In the genomic region with DNA sequence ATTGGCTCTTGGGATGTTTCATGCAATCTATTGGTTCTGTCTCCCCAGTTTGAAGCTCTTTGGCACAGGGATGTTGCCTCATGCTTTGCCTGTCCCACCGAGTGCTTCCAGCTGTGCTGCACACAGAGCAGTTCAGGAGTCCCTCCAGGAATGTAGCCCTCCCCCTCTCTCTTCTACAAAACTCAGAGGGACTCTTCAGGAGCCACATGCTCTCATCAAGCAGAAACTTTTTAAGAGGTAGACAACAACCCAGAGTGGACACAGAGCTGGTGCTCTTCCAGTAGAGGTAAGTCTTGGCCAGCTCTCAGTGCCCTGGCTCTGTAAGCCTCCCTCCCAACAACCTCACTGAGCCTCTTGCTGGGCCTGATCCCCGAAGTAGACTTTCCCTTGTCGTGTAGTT, we compare ENCODE assay signal across 15 cellular contexts. TPM values are rescaled to one million over a fixed set of nuclear protein-coding genes. Genes with fewer than 3 reads are reported as not detected.
A peak's percentile ranks its signal among the peaks of the same experiment; 100 is the strongest.
DNase-seq lines count a peak whose midpoint lies in the region; ATAC-seq and TF ChIP-seq lines count a peak whose summit lies in the region.
"Had no signal": no experiment of that assay in that cellular context is flagged by ENCODE, and none has a peak within 500 bp of the region (broad histone marks: within the 10 kb centered on the region; RNA-seq: fewer than 3 reads in every experiment).

No MANE protein-coding gene starts in this region.

- no peak overlapping the region for H3K4me3 ChIP-seq in cardiac fibroblast (replicated peaks in 1 of 2; ENCODE audit: low read depth in 2 of 2, low read length in 2 of 2)
- no peak overlapping the region for H3K4me3 ChIP-seq in prostate gland
- H3K4me3 ChIP-seq: BLaER1 treated with 17β-estradiol and CSF1 and Interleukin-3, amounts not matched to agents 10 nM and 100 nM; spleen had no signal

- TF ChIP-seq POLR2A in prostate gland (IDR thresholded peaks at IDR 0.05), result no peak

- CTCF ChIA-PET in activated CD4-positive, alpha-beta memory T cell treated with anti-CD3 and anti-CD28 coated beads for 36 hours (lab: Charles Lee), result interaction anchor here (1.2 to 4.6 kb wide), 4 partner anchors 13 to 45 kb away, joined by 3 to 31 read pairs (median 5); no protein-coding TSS in a partner anchor

- POLR2A ChIA-PET in activated CD4-positive, alpha-beta memory T cell treated with anti-CD3 and anti-CD28 coated beads for 36 hours (lab: Charles Lee), result no interaction called here

- intact Hi-C loops in prostate gland (cut with DNase I), result no loop called here
- intact Hi-C loops in activated CD4-positive, alpha-beta memory T cell treated with anti-CD3 and anti-CD28 coated beads for 36 hours (cut with micrococcal nuclease), result no loop called here

- H3K27me3 ChIP-seq in prostate gland (replicated peaks; ENCODE audit: insufficient read depth), result no peaks in the 10 kb centered on the region
- H3K27me3 ChIP-seq: BLaER1 treated with 17β-estradiol and CSF1 and Interleukin-3, amounts not matched to agents 10 nM and 100 nM had no signal

- no peaks in the 10 kb centered on the region for H3K36me3 ChIP-seq in prostate gland
- H3K36me3 ChIP-seq: BLaER1 treated with 17β-estradiol and CSF1 and Interleukin-3, amounts not matched to agents 10 nM and 100 nM; spleen had no signal

- no peaks in the 10 kb centered on the region for H3K36me3 Mint-ChIP-seq in activated CD4-positive, alpha-beta memory T cell treated with anti-CD3 and anti-CD28 coated beads for 36 hours
- H3K36me3 Mint-ChIP-seq in stimulated activated effector memory CD8-positive, alpha-beta T cell treated with anti-CD3 and anti-CD28 coated beads, Interleukin-12 subunit alpha, Interleukin-12 subunit beta, amount 100 ng/mL, for 72 hours, result no peaks in the 10 kb centered on the region
- H3K36me3 Mint-ChIP-seq: activated naive CD8-positive, alpha-beta T cell treated with anti-CD3 and anti-CD28 coated beads for 36 hours had no signal

- H3K9me3 ChIP-seq in prostate gland, result no peaks in the 10 kb centered on the region
- H3K9me3 ChIP-seq: BLaER1 treated with 17β-estradiol and CSF1 and Interleukin-3, amounts not matched to agents 10 nM and 100 nM; spleen had no signal

- ATAC-seq in stimulated activated effector memory CD8-positive, alpha-beta T cell treated with anti-CD3 and anti-CD28 coated beads, Interleukin-12 subunit alpha, Interleukin-12 subunit beta, amount 100 ng/mL, for 72 hours, result no peak

- H3K27ac Mint-ChIP-seq in activated CD4-positive, alpha-beta memory T cell treated with anti-CD3 and anti-CD28 coated beads for 36 hours, result no peak overlapping the region
- no peak overlapping the region for H3K27ac Mint-ChIP-seq in stimulated activated effector memory CD8-positive, alpha-beta T cell treated with anti-CD3 and anti-CD28 coated beads, Interleukin-12 subunit alpha, Interleukin-12 subunit beta, amount 100 ng/mL, for 72 hours
- H3K27ac Mint-ChIP-seq: activated naive CD8-positive, alpha-beta T cell treated with anti-CD3 and anti-CD28 coated beads for 36 hours; stimulated activated naive CD8-positive, alpha-beta T cell treated with anti-CD3 and anti-CD28 coated beads, Interleukin-15, Interleukin-2, amounts not matched to agents 100 ng/mL and 50 ng/mL, for 24 hours had no signal

- no peak overlapping the region for H3K4me3 Mint-ChIP-seq in activated CD4-positive, alpha-beta memory T cell treated with anti-CD3 and anti-CD28 coated beads for 36 hours
- no peak overlapping the region for H3K4me3 Mint-ChIP-seq in stimulated activated effector memory CD8-positive, alpha-beta T cell treated with anti-CD3 and anti-CD28 coated beads, Interleukin-12 subunit alpha, Interleukin-12 subunit beta, amount 100 ng/mL, for 72 hours
- H3K4me3 Mint-ChIP-seq: activated naive CD8-positive, alpha-beta T cell treated with anti-CD3 and anti-CD28 coated beads for 36 hours; stimulated activated naive CD8-positive, alpha-beta T cell treated with anti-CD3 and anti-CD28 coated beads, Interleukin-15, Interleukin-2, amounts not matched to agents 100 ng/mL and 50 ng/mL, for 24 hours had no signal

- WGBS in prostate gland, result 25% methylated on average over 3 of the region's 3 CpGs

- H3K9me3 Mint-ChIP-seq in activated CD4-positive, alpha-beta memory T cell treated with anti-CD3 and anti-CD28 coated beads for 36 hours, result no peaks in the 10 kb centered on the region
- H3K9me3 Mint-ChIP-seq in stimulated activated effector memory CD8-positive, alpha-beta T cell treated with anti-CD3 and anti-CD28 coated beads, Interleukin-12 subunit alpha, Interleukin-12 subunit beta, amount 100 ng/mL, for 72 hours, result no peaks in the 10 kb centered on the region
- H3K9me3 Mint-ChIP-seq: activated naive CD8-positive, alpha-beta T cell treated with anti-CD3 and anti-CD28 coated beads for 36 hours; stimulated activated naive CD8-positive, alpha-beta T cell treated with anti-CD3 and anti-CD28 coated beads, Interleukin-15, Interleukin-2, amounts not matched to agents 100 ng/mL and 50 ng/mL, for 24 hours had no signal

- no peaks in the 10 kb centered on the region for H3K4me1 Mint-ChIP-seq in activated CD4-positive, alpha-beta memory T cell treated with anti-CD3 and anti-CD28 coated beads for 36 hours (ENCODE audit: low read depth)
- no peaks in the 10 kb centered on the region for H3K4me1 Mint-ChIP-seq in stimulated activated effector memory CD8-positive, alpha-beta T cell treated with anti-CD3 and anti-CD28 coated beads, Interleukin-12 subunit alpha, Interleukin-12 subunit beta, amount 100 ng/mL, for 72 hours

- peaks cover 13% of the 10 kb centered on the region for H3K27me3 Mint-ChIP-seq in activated CD4-positive, alpha-beta memory T cell treated with anti-CD3 and anti-CD28 coated beads for 36 hours

- TF ChIP-seq CTCF in cardiac fibroblast (IDR thresholded peaks at IDR 0.05; ENCODE audit: low read depth, low read length), result no peak
- TF ChIP-seq CTCF in prostate gland (IDR thresholded peaks at IDR 0.05), result no peak

- H3K27ac ChIP-seq in prostate gland, result peak overlapping the region; percentile 77 to 83
- H3K27ac ChIP-seq: BLaER1 treated with 17β-estradiol and CSF1 and Interleukin-3, amounts not matched to agents 10 nM and 100 nM; spleen had no signal

- DNase-seq in EH (ENCODE audit: low read depth), result peak; percentile 48
- DNase-seq in cardiac fibroblast (ENCODE audit: low read depth in 2 of 2), result peak; percentile 22 to 82
- peak; percentile 36 for DNase-seq in iPS-NIHi7 (ENCODE audit: extremely low spot score)
- no peak for DNase-seq in prostate gland (ENCODE audit: low spot score)
- no peak for DNase-seq in activated CD4-positive, alpha-beta memory T cell treated with anti-CD3 and anti-CD28 coated beads for 36 hours
- no peak for DNase-seq in HUDEP-2 (lab: John Stamatoyannopoulos, UW; ENCODE audit: unreplicated experiment in 76 of 76)
- no peak for DNase-seq in stimulated activated effector memory CD8-positive, alpha-beta T cell treated with anti-CD3 and anti-CD28 coated beads, Interleukin-12 subunit alpha, Interleukin-12 subunit beta, amount 100 ng/mL, for 72 hours (ENCODE audit: low spot score in 2 of 2)
- no peak for DNase-seq in NCI-H2196 treated with DMSO at 0.1 percent for 48 hours (lab: John Stamatoyannopoulos, UW; ENCODE audit: unreplicated experiment)
- DNase-seq: activated naive CD8-positive, alpha-beta T cell treated with anti-CD3 and anti-CD28 coated beads for 36 hours; DND-41; Kasumi-1; NCI-H1436 treated with DMSO at 0.1 percent for 48 hours; spleen had no signal

- peaks cover 16% of the 10 kb centered on the region for H3K4me1 ChIP-seq in prostate gland (replicated peaks)
- H3K4me1 ChIP-seq: BLaER1 treated with 17β-estradiol and CSF1 and Interleukin-3, amounts not matched to agents 10 nM and 100 nM had no signal

RNA-seq across cellular contexts. Expression of gene ZNF697, which starts 11.6 kb away (rescaled TPM):
- 10 to 100 TPM; 17.4 to 25.6 TPM for total RNA-seq in prostate gland
- under 1 TPM; 0.62 to 0.68 TPM for total RNA-seq in activated CD4-positive, alpha-beta memory T cell treated with anti-CD3 and anti-CD28 coated beads for 36 hours

RNA-seq across cellular contexts. Expression of gene PHGDH, which starts 52.1 kb away (rescaled TPM):
- 100 to 1,000 TPM; 185 to 307 TPM for total RNA-seq in prostate gland
- total RNA-seq in activated CD4-positive, alpha-beta memory T cell treated with anti-CD3 and anti-CD28 coated beads for 36 hours, result 100 to 1,000 TPM; 138 to 143 TPM

Comparison
In these comparisons a context has a peak if more than half of its experiments do, and no peak if none do; other contexts are left out.
1. DNase-seq: peak in EH (single experiment), cardiac fibroblast (2 of 2) and iPS-NIHi7 (single experiment); none in prostate gland (single experiment), activated CD4-positive, alpha-beta memory T cell treated with anti-CD3 and anti-CD28 coated beads for 36 hours (single experiment), HUDEP-2 (0 of 76), stimulated activated effector memory CD8-positive, alpha-beta T cell treated with anti-CD3 and anti-CD28 coated beads, Interleukin-12 subunit alpha, Interleukin-12 subunit beta, amount 100 ng/mL, for 72 hours (0 of 2) and NCI-H2196 treated with DMSO at 0.1 percent for 48 hours (single experiment).
2. RNA of gene ZNF697, which starts 11.6 kb away (total RNA-seq): 17.4 to 25.6 TPM in prostate gland; 0.62 to 0.68 TPM in activated CD4-positive, alpha-beta memory T cell treated with anti-CD3 and anti-CD28 coated beads for 36 hours; every median in the first group is over 10 times any median in the second.